ENCODE assay signal across 8 cellular contexts in genomic region chr12:52022841-52023181, GRCh38. TPM values are rescaled to one million over a fixed set of nuclear protein-coding genes. Genes with fewer than 3 reads are reported as not detected.
A peak's percentile ranks its signal among the peaks of the same experiment; 100 is the strongest.
DNase-seq lines count a peak whose midpoint lies in the region; ATAC-seq and TF ChIP-seq lines count a peak whose summit lies in the region.

No MANE protein-coding gene starts in this region.

- H3K36me3 ChIP-seq in Loucy (ENCODE audit: insufficient read depth, low read length) (no peaks in the 10 kb centered on the region), mucosa of descending colon (ENCODE audit: low read depth) (no peaks in the 10 kb centered on the region)

- H3K27me3 ChIP-seq in Loucy (ENCODE audit: insufficient read depth, low read length, poor library complexity, severe bottlenecking) = no peaks in the 10 kb centered on the region

- CTCF ChIA-PET in MCF 10A (lab: Yijun Ruan, JAX) = interaction anchor here (0.6 to 17.1 kb wide), 18 partner anchors 10 to 263 kb away, joined by 3 to 560 read pairs (median 5); partner anchors contain the start of genes ATG101 and SMIM41

- H4K20me1 ChIP-seq in Loucy (ENCODE audit: insufficient read depth, low read length, poor library complexity, severe bottlenecking) = no peaks in the 10 kb centered on the region

- no TSS peak for BruUV-seq in MCF 10A (replicated peaks; lab: Mats Ljungman, UMichigan)

- H3K4me1 ChIP-seq in Loucy (ENCODE audit: insufficient read depth, low read length, poor library complexity, severe bottlenecking) = peaks cover 31% of the 10 kb centered on the region
- peaks cover 21% of the 10 kb centered on the region for H3K4me1 ChIP-seq in mucosa of descending colon (ENCODE audit: low read depth)

- no peaks in the 10 kb centered on the region for H3K9me3 ChIP-seq in Loucy (ENCODE audit: insufficient read depth, low read depth, low read length)
- H3K9me3 ChIP-seq in mucosa of descending colon = no peaks in the 10 kb centered on the region

- no peaks in the 10 kb centered on the region for H3K9me3 Mint-ChIP-seq in MCF 10A (ENCODE audit: unreplicated experiment)

- peaks cover 11% of the 10 kb centered on the region for H3K4me1 Mint-ChIP-seq in MCF 10A (ENCODE audit: insufficient read depth, unreplicated experiment)

- POLR2A ChIA-PET in MCF 10A (lab: Yijun Ruan, JAX) = interaction anchor here (0.7 to 1.8 kb wide), 6 partner anchors 10 to 60 kb away, joined by 3 to 7 read pairs (median 6); partner anchors contain the start of genes ATG101 and NR4A1

- H3K4me3 Mint-ChIP-seq in MCF 10A (ENCODE audit: unreplicated experiment) = peak overlapping the region; percentile 78

- DNase-seq in MCF 10A (ENCODE audit: unreplicated experiment) = no peak
- peak; percentile 49 to 67 (median 63) for DNase-seq in mucosa of descending colon
- DNase-seq in middle frontal gyrus (ENCODE audit: extremely low spot score, low spot score) = no peak
- no peak for DNase-seq in GM03348 (ENCODE audit: low spot score)
- DNase-seq in NCI-H1105 (lab: John Stamatoyannopoulos, UW) = no peak

- H3K27me3 Mint-ChIP-seq in MCF 10A (ENCODE audit: insufficient read depth, unreplicated experiment) = peaks cover 14% of the 10 kb centered on the region

- peak overlapping the region; percentile 74 for H3K4me3 ChIP-seq in Loucy (ENCODE audit: low read length, poor library complexity, severe bottlenecking)
- no peak overlapping the region for H3K4me3 ChIP-seq in mucosa of descending colon

- TF ChIP-seq POLR2A in GM18505 (IDR thresholded peaks at IDR 0.05; ENCODE audit: borderline replicate concordance, extremely low read depth, insufficient read depth, insufficient read length) = no peak

- peak; percentile 12 for ATAC-seq in GM18505 (IDR thresholded peaks at IDR 0.05; ENCODE audit: unreplicated experiment)
- ATAC-seq in mucosa of descending colon = peak; percentile 11
- ATAC-seq in HG03280 (IDR thresholded peaks at IDR 0.05; ENCODE audit: unreplicated experiment) = no peak

- intact Hi-C loops in MCF 10A (cut with micrococcal nuclease) = loop anchor here (1.0 kb wide), 1 partner anchor 19 kb away; no protein-coding TSS in a partner anchor
- intact Hi-C loops in mucosa of descending colon (cut with DNase I, micrococcal nuclease) = no loop called here

- TF ChIP-seq CTCF in Loucy (conservative IDR thresholded peaks at IDR 0.05; ENCODE audit: low read length) (no peak), MCF 10A (IDR thresholded peaks at IDR 0.05; ENCODE audit: unreplicated experiment) (no peak), mucosa of descending colon (IDR thresholded peaks at IDR 0.05) (no peak)

- H3K79me2 ChIP-seq in Loucy (ENCODE audit: insufficient read depth, low read length) = no peaks in the 10 kb centered on the region

- peak overlapping the region; percentile 82 for H3K4me2 ChIP-seq in Loucy (ENCODE audit: low read depth, low read length, poor library complexity, severe bottlenecking)

- H3K36me3 Mint-ChIP-seq in MCF 10A (ENCODE audit: insufficient read depth, unreplicated experiment) = no peaks in the 10 kb centered on the region

- peak overlapping the region; percentile 68 for H3K9ac ChIP-seq in Loucy (ENCODE audit: low read depth, low read length, poor library complexity, severe bottlenecking)

- no peaks in the 10 kb centered on the region for H3K9me2 ChIP-seq in Loucy (replicated peaks; ENCODE audit: low read depth, low read length)

- H2AFZ ChIP-seq in Loucy (ENCODE audit: low read length) = peak overlapping the region; percentile 81

- H3F3A ChIP-seq in Loucy (ENCODE audit: low read depth) = no peaks in the 10 kb centered on the region

- no peak overlapping the region for H3K27ac Mint-ChIP-seq in MCF 10A (ENCODE audit: low read depth, unreplicated experiment)

RNA-seq across cellular contexts. Expression of gene TAMALIN, which starts 16.1 kb away (rescaled TPM):
- total RNA-seq in MCF 10A (2022) = 0.39 TPM in 1 of 2 replicates, not detected in the other
- total RNA-seq in mucosa of descending colon = 10 to 100 TPM in 2 of 3 donors, 1 to 10 TPM in 1; 9.4 to 19.6 (median 13.8) TPM

RNA-seq across cellular contexts. Expression of gene NR4A1, which starts 28.4 kb away (rescaled TPM):
- 0.69 and 2.9 TPM in 2 replicates for total RNA-seq in MCF 10A (2022)
- 100 to 1,000 TPM in 1 of 3 donors, 10 to 100 TPM in 2; 16.2 to 123 (median 44.6) TPM for total RNA-seq in mucosa of descending colon

RNA-seq across cellular contexts. Expression of gene ATG101, which starts 47.0 kb away (rescaled TPM):
- total RNA-seq in MCF 10A (2022) (64.2 and 66.9 TPM in 2 replicates), mucosa of descending colon (10 to 100 TPM; 30.1 to 37.5 (median 33.0) TPM)

RNA-seq across cellular contexts. Expression of gene SMIM41, which starts 56.7 kb away (rescaled TPM):
- total RNA-seq in MCF 10A (2022) (not detected in 2 replicates), mucosa of descending colon (under 1 TPM in 2 of 3 donors, not detected in 1; 0.32 to 0.41 TPM)

Comparison
In these comparisons a context has a peak if more than half of its experiments do, and no peak if none do; other contexts are left out.
1. DNase-seq: peak in mucosa of descending colon (3 of 3); none in MCF 10A (single experiment), middle frontal gyrus (single experiment), GM03348 (single experiment) and NCI-H1105 (single experiment).